1 cellular context compared by ENCODE assay signal in the genomic region with DNA sequence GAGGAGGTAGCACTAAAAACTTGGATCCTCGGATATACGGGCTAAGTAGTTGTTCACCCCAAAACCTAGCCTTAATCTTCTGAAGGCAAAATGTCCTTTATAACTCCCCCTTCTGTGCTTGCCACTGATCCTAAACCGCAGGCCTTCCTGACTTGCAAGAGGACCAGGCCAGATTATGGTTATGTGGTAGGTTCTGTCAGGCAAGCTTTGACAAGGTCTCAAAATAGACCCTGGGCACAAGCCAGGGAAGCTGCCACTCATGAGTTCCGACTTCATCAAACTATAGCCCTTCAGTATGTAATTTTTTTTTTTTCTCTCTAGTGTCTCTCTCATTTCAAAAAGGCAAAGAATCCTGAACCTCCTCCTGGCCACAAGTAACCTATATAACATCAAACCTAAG.
TF ChIP-seq lines count a peak whose summit lies in the region.

No MANE protein-coding gene starts in this region.

TF ChIP-seq in IMR-90, 13 proteins besides CTCF, POLR2A, EP300 and RAD21 (continued from another document):
- TF ChIP-seq RFX5 (IDR thresholded peaks at IDR 0.05; ENCODE audit: low read depth, low read length) (no peak), CEBPB (IDR thresholded peaks at IDR 0.05; ENCODE audit: low read depth, low read length) (no peak), NFE2L2 (IDR thresholded peaks at IDR 0.05; ENCODE audit: low read depth, low read length) (no peak), RCOR1 (IDR thresholded peaks at IDR 0.05; ENCODE audit: insufficient replicate concordance, low read length) (no peak), BHLHE40 (IDR thresholded peaks at IDR 0.05; ENCODE audit: low read depth, low read length) (no peak)
